27 cellular contexts compared by ENCODE assay signal in the genomic region with DNA sequence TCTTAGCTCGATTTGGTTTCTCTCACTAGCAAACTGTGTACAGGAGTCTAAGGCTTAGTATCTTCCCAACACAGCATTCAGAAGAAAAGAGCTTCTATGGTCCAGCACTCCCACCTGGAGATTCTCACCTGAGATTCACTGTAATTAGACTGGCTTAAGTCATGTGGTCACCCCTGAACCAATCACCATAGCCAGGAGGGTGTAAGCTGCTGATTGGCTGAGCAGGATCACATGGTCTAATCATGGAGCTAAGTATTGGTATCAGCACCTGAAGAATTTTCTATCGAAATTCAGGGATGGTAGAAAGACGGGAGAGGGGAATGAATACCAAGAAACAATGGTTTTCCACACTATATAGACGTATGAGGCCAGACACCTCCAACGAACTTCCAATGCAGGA.
"Had no signal": no experiment of that assay in that cellular context is flagged by ENCODE, and none has a peak within 500 bp of the region (broad histone marks: within the 10 kb centered on the region; RNA-seq: fewer than 3 reads in every experiment).

No MANE protein-coding gene starts in this region.

- H3K36me3 ChIP-seq: ascending aorta, Peyer's patch, SJCRH30 had no signal

- H3K27ac ChIP-seq: ascending aorta, body of pancreas, Peyer's patch, RWPE1, SJCRH30 had no signal

- H3K4me1 ChIP-seq: ascending aorta, body of pancreas, Peyer's patch, SJCRH30 had no signal

- H3K4me3 ChIP-seq: ascending aorta, body of pancreas, Peyer's patch, SJCRH30 had no signal

- DNase-seq: activated CD4-positive, alpha-beta T cell treated with anti-CD3 and anti-CD28 coated beads for 48 hours; activated CD4-positive, alpha-beta T cell treated with anti-CD3 and anti-CD28 coated beads, Interleukin-2, amount 50 U/mL, for 4 hours; activated CD4-positive, CD25-positive, alpha-beta regulatory T cell treated with anti-CD3 and anti-CD28 coated beads, Interleukin-2, amount 50 U/mL, for 72 hours; activated CD8-positive, alpha-beta memory T cell treated with anti-CD3 and anti-CD28 coated beads, Interleukin-2, amount 50 U/mL, for 48 hours; activated CD8-positive, alpha-beta T cell treated with anti-CD3 and anti-CD28 coated beads, Interleukin-2, amount 10 ng/mL, durations not matched to agents 7 days and 5 days; activated naive CD8-positive, alpha-beta T cell treated with anti-CD3 and anti-CD28 coated beads, Interleukin-2, amount 50 U/mL, for 24 hours; activated T-cell treated with anti-CD3 and anti-CD28 coated beads, Interleukin-2, amount 50 U/mL, for 1 hour; amniotic stem cell; body of pancreas; Kasumi-1; NCI-H1048; NCI-H2029; NCI-H2107; NCI-H510A treated with DMSO at 0.1 percent for 48 hours; NCI-H69; NK-92 treated with Interleukin-12 subunit alpha and Interleukin-12 subunit beta, amount 100 ng/mL, for 24 hours; Peyer's patch; Right ventricle myocardium superior; SK-N-SH; SW 1271 had no signal

- H3K9ac ChIP-seq: SK-N-SH had no signal

- FAIRE-seq: bronchial epithelial cell had no signal

- H3K4me2 ChIP-seq: SK-N-SH had no signal

- H3K36me3 Mint-ChIP-seq: activated naive CD4-positive, alpha-beta T cell treated with anti-CD3 and anti-CD28 coated beads, Interleukin-2, amount 50 U/mL, for 72 hours had no signal

- H3K27me3 Mint-ChIP-seq: central memory CD8-positive, alpha-beta T cell had no signal

- H3K27ac Mint-ChIP-seq: activated CD8-positive, alpha-beta T cell treated with anti-CD3 and anti-CD28 coated beads, Interleukin-2, amount 10 ng/mL, durations not matched to agents 7 days and 5 days; activated naive CD4-positive, alpha-beta T cell treated with anti-CD3 and anti-CD28 coated beads, Interleukin-2, amount 50 U/mL, for 72 hours; activated naive CD8-positive, alpha-beta T cell treated with anti-CD3 and anti-CD28 coated beads, Interleukin-2, amount 50 U/mL, for 24 hours; T-helper 2 cell treated with Interferon-gamma antibody and Interleukin-4, amounts not matched to agents 5 μg/mL and 100 μg/mL, for 36 hours had no signal

- H3K4me3 Mint-ChIP-seq: activated CD8-positive, alpha-beta T cell treated with anti-CD3 and anti-CD28 coated beads, Interleukin-2, amount 10 ng/mL, durations not matched to agents 7 days and 5 days; activated naive CD8-positive, alpha-beta T cell treated with anti-CD3 and anti-CD28 coated beads, Interleukin-2, amount 50 U/mL, for 24 hours; central memory CD8-positive, alpha-beta T cell; T-helper 2 cell treated with Interferon-gamma antibody and Interleukin-4, amounts not matched to agents 5 μg/mL and 100 μg/mL, for 36 hours had no signal

- H3K9me3 ChIP-seq: ascending aorta, body of pancreas, SJCRH30, SK-N-SH had no signal

- ATAC-seq: activated CD8-positive, alpha-beta T cell treated with anti-CD3 and anti-CD28 coated beads, Interleukin-2, amount 10 ng/mL, durations not matched to agents 7 days and 5 days; activated naive CD4-positive, alpha-beta T cell treated with anti-CD3 and anti-CD28 coated beads, Interleukin-2, amount 50 U/mL, for 72 hours; activated naive CD8-positive, alpha-beta T cell treated with anti-CD3 and anti-CD28 coated beads, Interleukin-2, amount 50 U/mL, for 24 hours; body of pancreas had no signal

- H3K4me1 Mint-ChIP-seq: activated naive CD8-positive, alpha-beta T cell treated with anti-CD3 and anti-CD28 coated beads, Interleukin-2, amount 50 U/mL, for 24 hours; central memory CD8-positive, alpha-beta T cell had no signal

- H3K27me3 ChIP-seq: ascending aorta, body of pancreas, Peyer's patch, SJCRH30 had no signal
